In the genomic region with DNA sequence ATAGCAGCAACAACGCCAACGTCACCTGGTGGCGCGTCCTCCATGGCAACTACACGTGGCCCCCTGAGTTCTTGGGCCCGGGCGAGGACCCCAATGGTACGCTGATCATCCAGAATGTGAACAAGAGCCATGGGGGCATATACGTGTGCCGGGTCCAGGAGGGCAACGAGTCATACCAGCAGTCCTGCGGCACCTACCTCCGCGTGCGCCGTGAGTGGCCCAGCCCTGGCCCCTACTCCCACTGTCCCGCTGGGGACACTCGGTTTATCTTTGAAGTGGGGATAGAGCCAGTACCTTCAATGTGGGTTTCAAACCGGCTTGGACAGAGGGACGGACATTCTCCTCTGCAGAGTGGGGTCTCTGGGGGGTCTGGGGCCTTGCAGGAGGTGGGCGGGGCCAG, we compare ENCODE assay signal across 26 cellular contexts. TPM values are rescaled to one million over a fixed set of nuclear protein-coding genes. Genes with fewer than 3 reads are reported as not detected.
DNase-seq lines count a peak whose midpoint lies in the region; ATAC-seq and TF ChIP-seq lines count a peak whose summit lies in the region.
"Had no signal": no experiment of that assay in that cellular context is flagged by ENCODE, and none has a peak within 500 bp of the region (broad histone marks: within the 10 kb centered on the region; RNA-seq: fewer than 3 reads in every experiment).

No MANE protein-coding gene starts in this region.

- H3F3A ChIP-seq in OCI-LY1 (ENCODE audit: insufficient read depth, low read length) = peaks cover 17% of the 10 kb centered on the region

- H3K4me1 ChIP-seq in OCI-LY1 (ENCODE audit: insufficient read depth, low read length, severe bottlenecking) = peaks cover 79% of the 10 kb centered on the region
- peaks cover 77% of the 10 kb centered on the region for H3K4me1 ChIP-seq in effector memory CD4-positive, alpha-beta T cell (ENCODE audit: control insufficient read depth, insufficient read depth, low read length, poor library complexity, severe bottlenecking)

- H2AFZ ChIP-seq in OCI-LY1 (ENCODE audit: low read length) = no peak overlapping the region
- H2AFZ ChIP-seq: parathyroid adenoma had no signal

- H3K4me3 ChIP-seq in OCI-LY1 (ENCODE audit: low read depth, low read length, poor library complexity, severe bottlenecking) = peak overlapping the region; percentile 85
- H3K4me3 ChIP-seq in effector memory CD4-positive, alpha-beta T cell (ENCODE audit: insufficient read depth, low read depth, low read length, poor library complexity, severe bottlenecking) = no peak overlapping the region
- H3K4me3 ChIP-seq: coronary artery, upper lobe of left lung had no signal

- H3K9me2 ChIP-seq in OCI-LY1 (ENCODE audit: low read depth, low read length) = no peaks in the 10 kb centered on the region

- peak overlapping the region; percentile 90 for H3K27ac Mint-ChIP-seq in activated T-cell treated with anti-CD3 and anti-CD28 coated beads, Interleukin-2, amount 50 U/mL, for 24 hours
- H3K27ac Mint-ChIP-seq in stimulated activated naive CD8-positive, alpha-beta T cell treated with anti-CD3 and anti-CD28 coated beads, Interleukin-15, amount 100 ng/mL, for 72 hours = peak overlapping the region in 1 of 2 donors; percentile 43
- H3K27ac Mint-ChIP-seq: activated CD4-positive, alpha-beta memory T cell treated with anti-CD3 and anti-CD28 coated beads for 36 hours had no signal

- H3K36me3 ChIP-seq in OCI-LY1 (ENCODE audit: insufficient read depth, low read length) = peaks cover 36% of the 10 kb centered on the region
- H3K36me3 ChIP-seq in effector memory CD4-positive, alpha-beta T cell (ENCODE audit: control insufficient read depth, insufficient read depth, low read length) = no peaks in the 10 kb centered on the region
- H3K36me3 ChIP-seq: brain microvascular endothelial cell, upper lobe of left lung had no signal

- no peak for ATAC-seq in stimulated activated naive CD8-positive, alpha-beta T cell treated with anti-CD3 and anti-CD28 coated beads, Interleukin-15, amount 100 ng/mL, for 72 hours
- ATAC-seq: activated T-cell treated with anti-CD3 and anti-CD28 coated beads, Interleukin-2, amount 50 U/mL, for 4 hours; sciatic nerve had no signal

- no peak for DNase-seq in activated T-cell treated with anti-CD3 and anti-CD28 coated beads, Interleukin-2, amount 50 U/mL, for 24 hours
- DNase-seq in activated T-cell treated with anti-CD3 and anti-CD28 coated beads for 4 hours (no peak), cardiac septum (ENCODE audit: low spot score) (no peak), DMS79 (lab: John Stamatoyannopoulos, UW) (no peak), mucosa of gallbladder (ENCODE audit: low spot score) (no peak)
- DNase-seq in effector memory CD4-positive, alpha-beta T cell = no peak
- no peak for DNase-seq in stimulated activated naive CD8-positive, alpha-beta T cell treated with anti-CD3 and anti-CD28 coated beads, Interleukin-15, amount 100 ng/mL, for 72 hours
- DNase-seq: activated CD4-positive, alpha-beta memory T cell treated with anti-CD3 and anti-CD28 coated beads for 36 hours; activated T-cell treated with anti-CD3 and anti-CD28 coated beads, Interleukin-2, amount 50 U/mL, for 4 hours; brain microvascular endothelial cell; DMS79 treated with DMSO at 0.1 percent for 48 hours; hippocampal formation; kidney; mammary epithelial cell; NCI-H1092 treated with DMSO at 0.1 percent for 48 hours; stimulated activated naive CD4-positive, alpha-beta T cell had no signal

- intact Hi-C loops in cardiac septum (cut with DNase I) = no loop called here

- peak overlapping the region; percentile 100 for H3K27ac ChIP-seq in OCI-LY1 (ENCODE audit: low read depth, low read length, poor library complexity, severe bottlenecking)
- H3K27ac ChIP-seq in effector memory CD4-positive, alpha-beta T cell (ENCODE audit: insufficient read depth, low read length, poor library complexity, severe bottlenecking) = peak overlapping the region; percentile 80
- H3K27ac ChIP-seq: brain microvascular endothelial cell, C4-2B, coronary artery, parathyroid adenoma had no signal

- TF ChIP-seq CTCF in OCI-LY1 (IDR thresholded peaks at IDR 0.05; ENCODE audit: low read length) = no peak

- no peaks in the 10 kb centered on the region for H3K9me3 Mint-ChIP-seq in activated T-cell treated with anti-CD3 and anti-CD28 coated beads, Interleukin-2, amount 50 U/mL, for 24 hours
- H3K9me3 Mint-ChIP-seq in stimulated activated naive CD8-positive, alpha-beta T cell treated with anti-CD3 and anti-CD28 coated beads, Interleukin-15, amount 100 ng/mL, for 72 hours = no peaks in the 10 kb centered on the region
- H3K9me3 Mint-ChIP-seq: activated CD4-positive, alpha-beta memory T cell treated with anti-CD3 and anti-CD28 coated beads for 36 hours; activated T-cell treated with anti-CD3 and anti-CD28 coated beads, Interleukin-2, amount 50 U/mL, for 4 hours had no signal

- no peaks in the 10 kb centered on the region for H4K20me1 ChIP-seq in OCI-LY1 (ENCODE audit: insufficient read depth, low read length)

- peak overlapping the region; percentile 90 for H3K4me2 ChIP-seq in OCI-LY1 (ENCODE audit: low read length)

- H3K36me3 Mint-ChIP-seq in activated T-cell treated with anti-CD3 and anti-CD28 coated beads, Interleukin-2, amount 50 U/mL, for 24 hours (ENCODE audit: low read depth) = peaks cover 11% of the 10 kb centered on the region

- no peak overlapping the region for H3K4me3 Mint-ChIP-seq in activated T-cell treated with anti-CD3 and anti-CD28 coated beads, Interleukin-2, amount 50 U/mL, for 24 hours
- H3K4me3 Mint-ChIP-seq in stimulated activated naive CD8-positive, alpha-beta T cell treated with anti-CD3 and anti-CD28 coated beads, Interleukin-15, amount 100 ng/mL, for 72 hours = peak overlapping the region; percentile 22 to 51
- H3K4me3 Mint-ChIP-seq: activated CD4-positive, alpha-beta memory T cell treated with anti-CD3 and anti-CD28 coated beads for 36 hours; activated T-cell treated with anti-CD3 and anti-CD28 coated beads, Interleukin-2, amount 50 U/mL, for 4 hours had no signal

- H3K27me3 Mint-ChIP-seq in activated T-cell treated with anti-CD3 and anti-CD28 coated beads, Interleukin-2, amount 50 U/mL, for 24 hours = no peaks in the 10 kb centered on the region
- H3K27me3 Mint-ChIP-seq in stimulated activated naive CD8-positive, alpha-beta T cell treated with anti-CD3 and anti-CD28 coated beads, Interleukin-15, amount 100 ng/mL, for 72 hours = no peaks in the 10 kb centered on the region
- H3K27me3 Mint-ChIP-seq: activated CD4-positive, alpha-beta memory T cell treated with anti-CD3 and anti-CD28 coated beads for 36 hours had no signal

- no peaks in the 10 kb centered on the region for H3K9me3 ChIP-seq in OCI-LY1 (ENCODE audit: low read length)
- no peaks in the 10 kb centered on the region for H3K9me3 ChIP-seq in effector memory CD4-positive, alpha-beta T cell (ENCODE audit: control insufficient read depth, low read length)
- H3K9me3 ChIP-seq: upper lobe of left lung had no signal

- H3K79me2 ChIP-seq in OCI-LY1 (ENCODE audit: insufficient read depth, low read length) = peaks cover 11% of the 10 kb centered on the region
- H3K79me2 ChIP-seq: parathyroid adenoma had no signal

- peak overlapping the region; percentile 98 for H3K9ac ChIP-seq in OCI-LY1 (ENCODE audit: low read length)
- H3K9ac ChIP-seq: parathyroid adenoma had no signal

- no peaks in the 10 kb centered on the region for H3K27me3 ChIP-seq in OCI-LY1 (ENCODE audit: insufficient read depth, low read length)
- H3K27me3 ChIP-seq in effector memory CD4-positive, alpha-beta T cell (replicated peaks; ENCODE audit: control insufficient read depth, insufficient read depth, low read length, poor library complexity, severe bottlenecking) = no peaks in the 10 kb centered on the region
- H3K27me3 ChIP-seq: brain microvascular endothelial cell, upper lobe of left lung had no signal

- peaks cover 72% of the 10 kb centered on the region for H3K4me1 Mint-ChIP-seq in activated T-cell treated with anti-CD3 and anti-CD28 coated beads, Interleukin-2, amount 50 U/mL, for 24 hours (ENCODE audit: low read depth)
- H3K4me1 Mint-ChIP-seq in stimulated activated naive CD8-positive, alpha-beta T cell treated with anti-CD3 and anti-CD28 coated beads, Interleukin-15, amount 100 ng/mL, for 72 hours = peaks cover 81% of the 10 kb centered on the region

RNA-seq across cellular contexts. Expression of a gene that starts 2.0 kb away (rescaled TPM):
- total RNA-seq in cardiac septum (not detected), mucosa of gallbladder (0.32 TPM)
- total RNA-seq: A172, endothelial cell of umbilical vein, fibroblast of villous mesenchyme, NCI-H460 had no signal

RNA-seq across cellular contexts. Expression of a gene that starts 3.9 kb away (rescaled TPM):
- total RNA-seq in cardiac septum = 37.9 TPM
- 115 TPM for total RNA-seq in mucosa of gallbladder

RNA-seq across cellular contexts. Expression of a gene that starts 19.0 kb away (rescaled TPM):
- total RNA-seq in cardiac septum (548 TPM), mucosa of gallbladder (1,211 TPM)

RNA-seq across cellular contexts. Expression of a gene that starts 34.2 kb away (rescaled TPM):
- total RNA-seq in cardiac septum (not detected), mucosa of gallbladder (not detected)
- total RNA-seq: A172; activated CD4-positive, alpha-beta memory T cell treated with anti-CD3 and anti-CD28 coated beads for 36 hours; activated T-cell treated with anti-CD3 and anti-CD28 coated beads, Interleukin-2, amount 50 U/mL, for 4 hours; endothelial cell of umbilical vein; fibroblast of villous mesenchyme; kidney; mammary epithelial cell; NCI-H460; sciatic nerve; upper lobe of left lung had no signal

RNA-seq across cellular contexts. Expression of a gene that starts 34.6 kb away (rescaled TPM):
- not detected for total RNA-seq in cardiac septum
- not detected for total RNA-seq in mucosa of gallbladder
- total RNA-seq: A172; activated CD4-positive, alpha-beta memory T cell treated with anti-CD3 and anti-CD28 coated beads for 36 hours; activated T-cell treated with anti-CD3 and anti-CD28 coated beads, Interleukin-2, amount 50 U/mL, for 4 hours; endothelial cell of umbilical vein; fibroblast of villous mesenchyme; kidney; mammary epithelial cell; NCI-H460; sciatic nerve; upper lobe of left lung had no signal
